1 cellular context compared by ENCODE assay signal in the genomic region with DNA sequence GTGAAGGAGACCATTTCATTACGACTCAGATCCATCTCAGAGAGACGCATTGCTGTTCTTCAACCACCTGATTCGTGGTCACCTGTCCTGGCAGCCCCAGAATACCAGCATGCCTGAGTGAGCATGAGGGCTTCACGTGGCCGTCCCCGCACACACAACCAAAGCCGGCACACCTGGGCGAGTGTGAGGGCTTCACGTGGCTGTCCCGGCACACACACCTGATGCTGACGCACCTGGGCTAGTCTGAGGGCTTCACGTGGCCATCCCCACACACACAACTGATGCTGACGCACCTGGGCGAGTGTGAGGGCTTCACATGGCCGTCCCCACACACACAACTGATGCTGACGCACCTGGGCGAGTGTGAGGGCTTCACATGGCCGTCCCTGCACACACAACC. TPM values are rescaled to one million over a fixed set of nuclear protein-coding genes. Genes with fewer than 3 reads are reported as not detected.
"Had no signal": no experiment of that assay in that cellular context is flagged by ENCODE, and none has a peak within 500 bp of the region (broad histone marks: within the 10 kb centered on the region; RNA-seq: fewer than 3 reads in every experiment).

No MANE protein-coding gene starts in this region.

RNA-seq across cellular contexts. Expression of gene DPYSL4, which starts 34.2 kb away (rescaled TPM):
- total RNA-seq: ascending aorta had no signal
